Comparison of ENCODE assay signal across 9 cellular contexts in the genomic region with DNA sequence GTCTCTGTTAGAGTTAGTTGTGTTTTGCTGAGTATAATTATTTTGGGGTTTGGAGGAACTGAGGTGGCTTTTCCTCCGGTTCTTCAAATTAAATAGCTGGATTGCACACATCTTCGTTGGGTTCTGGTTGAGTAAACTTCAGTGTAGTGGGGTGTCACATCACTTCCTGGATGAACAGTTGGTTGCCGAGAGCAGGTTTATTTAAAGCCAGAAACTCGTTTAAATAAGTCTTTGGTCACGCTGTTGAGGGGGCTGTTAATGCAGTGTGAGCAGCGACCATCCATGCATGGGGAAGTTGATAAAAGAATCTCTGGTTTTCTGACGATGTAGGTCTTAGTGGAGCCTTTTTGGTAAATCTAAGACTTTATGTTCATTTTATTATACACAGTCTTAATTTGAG.
DNase-seq lines count a peak whose midpoint lies in the region; TF ChIP-seq lines count a peak whose summit lies in the region.
"Had no signal": no experiment of that assay in that cellular context is flagged by ENCODE, and none has a peak within 500 bp of the region (broad histone marks: within the 10 kb centered on the region; RNA-seq: fewer than 3 reads in every experiment).

No MANE protein-coding gene starts in this region.

- H3K36me3 Mint-ChIP-seq in type B pancreatic cell, result no peaks in the 10 kb centered on the region

- WGBS in hepatocyte (ENCODE audit: low lambda C conversion rate, missing lambda C conversion rate), result 49% methylated on average over 7 of the region's 7 CpGs
- WGBS in transverse colon (ENCODE audit: low coverage in 1 of 2), 2 donors, result 33 to 51% methylated on average over 4 to 7 of the region's 7 CpGs

- no peaks in the 10 kb centered on the region for H3F3A ChIP-seq in OCI-LY1 (ENCODE audit: insufficient read depth, low read length)

- H3K27me3 ChIP-seq in right atrium auricular region, result no peaks in the 10 kb centered on the region
- H3K27me3 ChIP-seq in OCI-LY1 (ENCODE audit: insufficient read depth, low read length), result no peaks in the 10 kb centered on the region
- no peaks in the 10 kb centered on the region for H3K27me3 ChIP-seq in hepatocyte
- no peaks in the 10 kb centered on the region for H3K27me3 ChIP-seq in transverse colon

- no peak overlapping the region for H3K9ac ChIP-seq in OCI-LY1 (ENCODE audit: low read length)

- peak overlapping the region; percentile 50 for H3K27ac Mint-ChIP-seq in type B pancreatic cell

- peaks cover 36% of the 10 kb centered on the region for H3K4me1 Mint-ChIP-seq in type B pancreatic cell (ENCODE audit: unreplicated experiment)

- in situ Hi-C loops in transverse colon (cut with MboI; ENCODE audit: low pct_ligation_motif_present in 1 of 4, low pct_unique_long_range_greater_than_20kb in 1 of 4, low sequenced_read_pairs in 3 of 4), result loop anchor here in 1 of 4 donors (25.0 kb wide), 1 partner anchor 357 kb away; a partner anchor contains a TSS

- no peaks in the 10 kb centered on the region for H4K20me1 ChIP-seq in OCI-LY1 (ENCODE audit: insufficient read depth, low read length)
- no peaks in the 10 kb centered on the region for H4K20me1 ChIP-seq in hepatocyte (ENCODE audit: insufficient read depth, poor library complexity, severe bottlenecking)

- H2AFZ ChIP-seq in OCI-LY1 (ENCODE audit: low read length) (no peak overlapping the region), hepatocyte (no peak overlapping the region)

- H3K79me2 ChIP-seq in OCI-LY1 (ENCODE audit: insufficient read depth, low read length) (no peaks in the 10 kb centered on the region), hepatocyte (no peaks in the 10 kb centered on the region)

- H3K9me3 ChIP-seq in right atrium auricular region (no peaks in the 10 kb centered on the region), OCI-LY1 (ENCODE audit: low read length) (no peaks in the 10 kb centered on the region), hepatocyte (ENCODE audit: low read depth) (no peaks in the 10 kb centered on the region), transverse colon (no peaks in the 10 kb centered on the region)

- TF ChIP-seq CTCF in right atrium auricular region (IDR thresholded peaks at IDR 0.05), result no peak
- TF ChIP-seq CTCF in OCI-LY1 (IDR thresholded peaks at IDR 0.05; ENCODE audit: low read length), result no peak
- no peak for TF ChIP-seq CTCF in hepatocyte (IDR thresholded peaks at IDR 0.05; ENCODE audit: poor library complexity)
- TF ChIP-seq CTCF in type B pancreatic cell (conservative IDR thresholded peaks at IDR 0.05), result no peak
- no peak for TF ChIP-seq CTCF in transverse colon (IDR thresholded peaks at IDR 0.05)

- peaks cover 0 to 4% of the 10 kb centered on the region in 2 donors for H3K4me1 ChIP-seq in right atrium auricular region
- peaks cover 18% of the 10 kb centered on the region for H3K4me1 ChIP-seq in OCI-LY1 (ENCODE audit: insufficient read depth, low read length, severe bottlenecking)
- peaks cover 11% of the 10 kb centered on the region for H3K4me1 ChIP-seq in hepatocyte (ENCODE audit: insufficient read depth)
- peaks cover 0 to 14% (median 7%) of the 10 kb centered on the region in 4 donors for H3K4me1 ChIP-seq in transverse colon

- peak overlapping the region; percentile 78 for H3K4me3 Mint-ChIP-seq in type B pancreatic cell

- peaks cover 14% of the 10 kb centered on the region for H3K27me3 Mint-ChIP-seq in type B pancreatic cell

- peak overlapping the region; percentile 63 to 75 for H3K27ac ChIP-seq in right atrium auricular region
- H3K27ac ChIP-seq in OCI-LY1 (ENCODE audit: low read depth, low read length, poor library complexity, severe bottlenecking), result no peak overlapping the region
- H3K27ac ChIP-seq in hepatocyte, result peak overlapping the region; percentile 50
- H3K27ac ChIP-seq in transverse colon, result no peak overlapping the region

- intact Hi-C loops in cardiac septum (cut with DNase I), result loop anchor here (2.0 to 10.0 kb wide), 6 partner anchors 162 to 384 kb away; a partner anchor contains a TSS
- intact Hi-C loops in transverse colon (cut with DNase I; ENCODE audit: low total_unique reads), result no loop called here

- DNase-seq in right atrium auricular region (ENCODE audit: low spot score) (no peak), cardiac septum (ENCODE audit: low spot score) (no peak), hepatocyte (ENCODE audit: low spot score) (no peak), type B pancreatic cell (ENCODE audit: extremely low spot score, unreplicated experiment) (no peak), NCI-H524 (lab: John Stamatoyannopoulos, UW) (no peak), transverse colon (no peak), NOMO-1 (lab: John Stamatoyannopoulos, UW; ENCODE audit: unreplicated experiment in 2 of 2) (no peak)

- no peaks in the 10 kb centered on the region for H3K9me3 Mint-ChIP-seq in type B pancreatic cell

- TF ChIP-seq POLR2A in transverse colon (IDR thresholded peaks at IDR 0.05), result no peak

- H3K4me3 ChIP-seq in right atrium auricular region (no peak overlapping the region), OCI-LY1 (ENCODE audit: low read depth, low read length, poor library complexity, severe bottlenecking) (no peak overlapping the region), hepatocyte (no peak overlapping the region), transverse colon (no peak overlapping the region)
- H3K4me3 ChIP-seq: K562 had no signal

- TF ChIP-seq EP300 in transverse colon (IDR thresholded peaks at IDR 0.05; ENCODE audit: low read depth), result no peak

- H3K9me2 ChIP-seq in OCI-LY1 (ENCODE audit: low read depth, low read length) (no peaks in the 10 kb centered on the region), hepatocyte (replicated peaks; ENCODE audit: insufficient read depth) (no peaks in the 10 kb centered on the region)

- peak overlapping the region; percentile 25; the same call in 1 of the 2 replicates for H3K4me2 ChIP-seq in OCI-LY1 (ENCODE audit: low read length)
- peak overlapping the region; percentile 91 for H3K4me2 ChIP-seq in hepatocyte

- no peaks in the 10 kb centered on the region for H3K36me3 ChIP-seq in right atrium auricular region
- no peaks in the 10 kb centered on the region for H3K36me3 ChIP-seq in OCI-LY1 (ENCODE audit: insufficient read depth, low read length)
- no peaks in the 10 kb centered on the region for H3K36me3 ChIP-seq in hepatocyte (replicated peaks; ENCODE audit: insufficient read depth, low read depth)
- no peaks in the 10 kb centered on the region for H3K36me3 ChIP-seq in transverse colon

Comparison
In these comparisons a context has a peak if more than half of its experiments do, and no peak if none do; other contexts are left out.
1. H3K27ac ChIP-seq: peak in right atrium auricular region (2 of 2) and hepatocyte (single experiment); none in OCI-LY1 (single experiment) and transverse colon (0 of 4).